ENCODE assay signal across 17 cellular contexts in the genomic region with DNA sequence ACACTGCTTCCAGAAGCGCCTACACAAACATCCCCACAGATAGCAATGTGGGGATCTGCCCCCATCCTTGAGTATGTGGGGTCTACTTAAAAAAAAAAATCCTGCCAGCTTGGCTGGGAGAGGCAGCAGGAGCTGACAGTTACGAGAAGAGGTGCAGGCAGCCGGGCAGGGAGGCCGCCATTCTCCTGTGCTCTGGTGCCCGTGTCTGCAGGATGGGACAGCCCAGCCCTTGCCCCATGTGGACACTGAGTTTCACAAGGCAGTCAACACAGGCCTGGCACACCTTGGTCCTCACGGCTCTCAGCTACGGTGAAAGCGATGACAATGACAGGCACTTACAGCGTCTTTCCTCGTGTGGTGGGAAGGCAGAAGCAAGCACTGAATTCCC. TPM values are rescaled to one million over a fixed set of nuclear protein-coding genes. Genes with fewer than 3 reads are reported as not detected.
DNase-seq lines count a peak whose midpoint lies in the region; ATAC-seq and TF ChIP-seq lines count a peak whose summit lies in the region.
"Had no signal": no experiment of that assay in that cellular context is flagged by ENCODE, and none has a peak within 500 bp of the region (broad histone marks: within the 10 kb centered on the region; RNA-seq: fewer than 3 reads in every experiment).

No MANE protein-coding gene starts in this region.

- H3K27ac Mint-ChIP-seq in activated T-cell treated with anti-CD3 and anti-CD28 coated beads, Interleukin-2, amount 50 U/mL, for 24 hours, result peak overlapping the region; percentile 97
- peak overlapping the region; percentile 71 for H3K27ac Mint-ChIP-seq in activated T-helper 1 cell treated with anti-CD3 and anti-CD28 coated beads, Interleukin-12 subunit alpha, Interleukin-12 subunit beta, Interleukin-2, Interleukin-4 antibody, amounts not matched to agents 30 ng/mL and 10 ng/mL and 1 ng/mL, durations not matched to agents 14 hours and 24 hours and 36 hours
- H3K27ac Mint-ChIP-seq in naive B cell, result peak overlapping the region; percentile 33 to 97 (median 95)
- H3K27ac Mint-ChIP-seq: HFFc6 had no signal

- H3K36me3 ChIP-seq in tibial nerve, result peaks cover 3 to 44% (median 24%) of the 10 kb centered on the region in 3 donors
- H3K36me3 ChIP-seq: neural progenitor cell had no signal

- H3K27me3 Mint-ChIP-seq in activated T-cell treated with anti-CD3 and anti-CD28 coated beads, Interleukin-2, amount 50 U/mL, for 24 hours, result no peaks in the 10 kb centered on the region
- H3K27me3 Mint-ChIP-seq in activated T-cell treated with anti-CD3 and anti-CD28 coated beads, Interleukin-2, amount 50 U/mL, for 4 hours (ENCODE audit: low read depth), result no peaks in the 10 kb centered on the region
- H3K27me3 Mint-ChIP-seq in activated T-helper 1 cell treated with anti-CD3 and anti-CD28 coated beads, Interleukin-12 subunit alpha, Interleukin-12 subunit beta, Interleukin-2, Interleukin-4 antibody, amounts not matched to agents 30 ng/mL and 10 ng/mL and 1 ng/mL, durations not matched to agents 14 hours and 24 hours and 36 hours (ENCODE audit: insufficient read depth), result no peaks in the 10 kb centered on the region
- no peaks in the 10 kb centered on the region for H3K27me3 Mint-ChIP-seq in naive B cell

- TF ChIP-seq POLR2A in tibial nerve (IDR thresholded peaks at IDR 0.05), result no peak

- ATAC-seq in activated T-cell treated with anti-CD3 and anti-CD28 coated beads, Interleukin-2, amount 50 U/mL, for 4 hours, result no peak
- ATAC-seq in naive B cell (ENCODE audit: low read depth in 2 of 2), result no peak
- ATAC-seq: esophagus mucosa had no signal

- no peaks in the 10 kb centered on the region for H3K27me3 ChIP-seq in tibial nerve
- H3K27me3 ChIP-seq: neural progenitor cell, stomach had no signal

- H3K4me1 ChIP-seq in tibial nerve, result peaks cover 0 to 65% (median 51%) of the 10 kb centered on the region in 4 donors

- H3K4me1 Mint-ChIP-seq in activated T-cell treated with anti-CD3 and anti-CD28 coated beads, Interleukin-2, amount 50 U/mL, for 24 hours (ENCODE audit: low read depth), result peaks cover 45% of the 10 kb centered on the region
- peaks cover 40% of the 10 kb centered on the region for H3K4me1 Mint-ChIP-seq in activated T-cell treated with anti-CD3 and anti-CD28 coated beads, Interleukin-2, amount 50 U/mL, for 4 hours (ENCODE audit: low read depth)
- peaks cover 36% of the 10 kb centered on the region for H3K4me1 Mint-ChIP-seq in activated T-helper 1 cell treated with anti-CD3 and anti-CD28 coated beads, Interleukin-12 subunit alpha, Interleukin-12 subunit beta, Interleukin-2, Interleukin-4 antibody, amounts not matched to agents 30 ng/mL and 10 ng/mL and 1 ng/mL, durations not matched to agents 14 hours and 24 hours and 36 hours (ENCODE audit: low read depth)
- H3K4me1 Mint-ChIP-seq in naive B cell, result peaks cover 33 to 46% (median 46%) of the 10 kb centered on the region in 3 donors

- peak overlapping the region in 3 of 4 donors; percentile 86 to 100 (median 92) for H3K27ac ChIP-seq in tibial nerve
- H3K27ac ChIP-seq: neural progenitor cell had no signal

- intact Hi-C loops in activated T-helper 1 cell treated with anti-CD3 and anti-CD28 coated beads, Interleukin-12 subunit alpha, Interleukin-12 subunit beta, Interleukin-2, Interleukin-4 antibody, amounts not matched to agents 30 ng/mL and 10 ng/mL and 1 ng/mL, durations not matched to agents 14 hours and 24 hours and 36 hours (cut with micrococcal nuclease), result no loop called here

- WGBS in tibial nerve, 2 donors, result 88 to 89% methylated on average over 10 of the region's 10 CpGs

- no peak for TF ChIP-seq CTCF in tibial nerve (IDR thresholded peaks at IDR 0.05)

- no peak for TF ChIP-seq EP300 in tibial nerve (IDR thresholded peaks at IDR 0.05)

- no peaks in the 10 kb centered on the region for H3K9me3 ChIP-seq in tibial nerve
- H3K9me3 ChIP-seq: stomach had no signal

- peaks cover 65% of the 10 kb centered on the region for H3K36me3 Mint-ChIP-seq in activated T-cell treated with anti-CD3 and anti-CD28 coated beads, Interleukin-2, amount 50 U/mL, for 24 hours (ENCODE audit: low read depth)
- no peaks in the 10 kb centered on the region for H3K36me3 Mint-ChIP-seq in activated T-cell treated with anti-CD3 and anti-CD28 coated beads, Interleukin-2, amount 50 U/mL, for 4 hours (ENCODE audit: insufficient read depth)
- peaks cover 3% of the 10 kb centered on the region for H3K36me3 Mint-ChIP-seq in activated T-helper 1 cell treated with anti-CD3 and anti-CD28 coated beads, Interleukin-12 subunit alpha, Interleukin-12 subunit beta, Interleukin-2, Interleukin-4 antibody, amounts not matched to agents 30 ng/mL and 10 ng/mL and 1 ng/mL, durations not matched to agents 14 hours and 24 hours and 36 hours (ENCODE audit: low read depth)
- H3K36me3 Mint-ChIP-seq in naive B cell, result no peaks in the 10 kb centered on the region

- H3K4me3 ChIP-seq in tibial nerve, result no peak overlapping the region
- H3K4me3 ChIP-seq: neural progenitor cell, stomach had no signal

- H3K4me3 Mint-ChIP-seq in activated T-cell treated with anti-CD3 and anti-CD28 coated beads, Interleukin-2, amount 50 U/mL, for 24 hours, result no peak overlapping the region
- H3K4me3 Mint-ChIP-seq in activated T-cell treated with anti-CD3 and anti-CD28 coated beads, Interleukin-2, amount 50 U/mL, for 4 hours, result no peak overlapping the region
- no peak overlapping the region for H3K4me3 Mint-ChIP-seq in activated T-helper 1 cell treated with anti-CD3 and anti-CD28 coated beads, Interleukin-12 subunit alpha, Interleukin-12 subunit beta, Interleukin-2, Interleukin-4 antibody, amounts not matched to agents 30 ng/mL and 10 ng/mL and 1 ng/mL, durations not matched to agents 14 hours and 24 hours and 36 hours
- H3K4me3 Mint-ChIP-seq in naive B cell, result peak overlapping the region in 2 of 8 donors; percentile 33 to 73
- H3K4me3 Mint-ChIP-seq: HFFc6 had no signal

- no peak for DNase-seq in activated T-cell treated with anti-CD3 and anti-CD28 coated beads, Interleukin-2, amount 50 U/mL, for 24 hours
- DNase-seq in activated T-cell treated with anti-CD3 and anti-CD28 coated beads, Interleukin-2, amount 50 U/mL, for 4 hours, result no peak
- no peak for DNase-seq in activated T-helper 1 cell treated with anti-CD3 and anti-CD28 coated beads, Interleukin-12 subunit alpha, Interleukin-12 subunit beta, Interleukin-2, Interleukin-4 antibody, amounts not matched to agents 30 ng/mL and 10 ng/mL and 1 ng/mL, durations not matched to agents 14 hours and 24 hours and 36 hours (ENCODE audit: low spot score)
- DNase-seq in naive B cell (no peak), tibial nerve (ENCODE audit: low spot score in 2 of 2) (no peak), DMS79 treated with DMSO at 0.1 percent for 48 hours (lab: John Stamatoyannopoulos, UW) (no peak), NCI-H2171 (lab: John Stamatoyannopoulos, UW) (no peak)
- DNase-seq in stimulated activated CD4-positive, alpha-beta T cell treated with anti-CD3 and anti-CD28 coated beads, Interleukin-12 subunit alpha, Interleukin-12 subunit beta, amount 100 ng/mL, for 4 hours, result no peak
- DNase-seq: activated gamma-delta T cell, cortex of kidney, EL, HFFc6, NCI-H1105 treated with DMSO at 0.1 percent for 48 hours, NCI-H82, stomach had no signal

- no peaks in the 10 kb centered on the region for H3K9me3 Mint-ChIP-seq in activated T-cell treated with anti-CD3 and anti-CD28 coated beads, Interleukin-2, amount 50 U/mL, for 24 hours
- no peaks in the 10 kb centered on the region for H3K9me3 Mint-ChIP-seq in activated T-cell treated with anti-CD3 and anti-CD28 coated beads, Interleukin-2, amount 50 U/mL, for 4 hours
- no peaks in the 10 kb centered on the region for H3K9me3 Mint-ChIP-seq in activated T-helper 1 cell treated with anti-CD3 and anti-CD28 coated beads, Interleukin-12 subunit alpha, Interleukin-12 subunit beta, Interleukin-2, Interleukin-4 antibody, amounts not matched to agents 30 ng/mL and 10 ng/mL and 1 ng/mL, durations not matched to agents 14 hours and 24 hours and 36 hours
- no peaks in the 10 kb centered on the region for H3K9me3 Mint-ChIP-seq in naive B cell
- H3K9me3 Mint-ChIP-seq: HFFc6, neural progenitor cell had no signal

RNA-seq across cellular contexts. Expression of a gene that starts 24.0 kb away (rescaled TPM):
- 10 to 100 TPM; 16.0 to 18.6 (median 18.1) TPM for total RNA-seq in activated T-cell treated with anti-CD3 and anti-CD28 coated beads, Interleukin-2, amount 50 U/mL, for 4 hours
- 15.7 and 19.3 TPM in 2 replicates for total RNA-seq in activated T-helper 1 cell treated with anti-CD3 and anti-CD28 coated beads, Interleukin-12 subunit alpha, Interleukin-12 subunit beta, Interleukin-2, Interleukin-4 antibody, amounts not matched to agents 30 ng/mL and 10 ng/mL and 1 ng/mL, durations not matched to agents 14 hours and 24 hours and 36 hours
- 1 to 10 TPM; 4.6 to 6.3 (median 5.4) TPM for polyA plus RNA-seq in naive B cell (ENCODE audit: low read depth in 6 of 6)
- total RNA-seq in tibial nerve, result 10 to 100 TPM in 1 of 4 donors, 1 to 10 TPM in 3; 2.2 to 13.2 (median 6.6) TPM

RNA-seq across cellular contexts. Expression of a gene that starts 28.7 kb away (rescaled TPM):
- 10 to 100 TPM; 11.1 to 13.2 (median 12.8) TPM for total RNA-seq in activated T-cell treated with anti-CD3 and anti-CD28 coated beads, Interleukin-2, amount 50 U/mL, for 4 hours
- 12.9 and 15.0 TPM in 2 replicates for total RNA-seq in activated T-helper 1 cell treated with anti-CD3 and anti-CD28 coated beads, Interleukin-12 subunit alpha, Interleukin-12 subunit beta, Interleukin-2, Interleukin-4 antibody, amounts not matched to agents 30 ng/mL and 10 ng/mL and 1 ng/mL, durations not matched to agents 14 hours and 24 hours and 36 hours
- polyA plus RNA-seq in naive B cell (ENCODE audit: low read depth in 6 of 6), result under 1 TPM in 1 of 6 donors, not detected in 5; 0.94 TPM
- 1 to 10 TPM in 3 of 4 donors, not detected in 1; 3.1 to 6.0 (median 4.8) TPM for total RNA-seq in tibial nerve

RNA-seq across cellular contexts. Expression of a gene that starts 33.0 kb away (rescaled TPM):
- 10 to 100 TPM; 50.8 to 52.6 (median 52.2) TPM for total RNA-seq in activated T-cell treated with anti-CD3 and anti-CD28 coated beads, Interleukin-2, amount 50 U/mL, for 4 hours
- 50.3 and 54.2 TPM in 2 replicates for total RNA-seq in activated T-helper 1 cell treated with anti-CD3 and anti-CD28 coated beads, Interleukin-12 subunit alpha, Interleukin-12 subunit beta, Interleukin-2, Interleukin-4 antibody, amounts not matched to agents 30 ng/mL and 10 ng/mL and 1 ng/mL, durations not matched to agents 14 hours and 24 hours and 36 hours
- polyA plus RNA-seq in naive B cell (ENCODE audit: low read depth in 6 of 6), result 10 to 100 TPM in 5 of 6 donors, 1 to 10 TPM in 1; 4.9 to 18.5 (median 12.7) TPM
- 10 to 100 TPM; 35.0 to 64.8 (median 52.9) TPM for total RNA-seq in tibial nerve

RNA-seq across cellular contexts. Expression of a gene that starts 35.1 kb away (rescaled TPM):
- total RNA-seq in activated T-cell treated with anti-CD3 and anti-CD28 coated beads, Interleukin-2, amount 50 U/mL, for 4 hours, result 10 to 100 TPM; 59.1 to 81.0 (median 64.3) TPM
- total RNA-seq in activated T-helper 1 cell treated with anti-CD3 and anti-CD28 coated beads, Interleukin-12 subunit alpha, Interleukin-12 subunit beta, Interleukin-2, Interleukin-4 antibody, amounts not matched to agents 30 ng/mL and 10 ng/mL and 1 ng/mL, durations not matched to agents 14 hours and 24 hours and 36 hours, result 106 and 107 TPM in 2 replicates
- polyA plus RNA-seq in naive B cell (ENCODE audit: low read depth in 6 of 6), result 1 to 10 TPM in 5 of 6 donors, under 1 TPM in 1; 0.14 to 4.8 (median 2.7) TPM
- 10 to 100 TPM in 1 of 4 donors, 1 to 10 TPM in 3; 4.9 to 18.6 (median 8.1) TPM for total RNA-seq in tibial nerve
